ENCODE assay signal across 1 cellular context in genomic region chr2:233756429-233757081, GRCh38.
TF ChIP-seq lines count a peak whose summit lies in the region.

No MANE protein-coding gene starts in this region.

TF ChIP-seq in HepG2, 621 proteins besides CTCF, POLR2A, EP300 and RAD21 (continued from another document):
- TF ChIP-seq ARNT (IDR thresholded peaks at IDR 0.05) = peak; percentile 91
- peak; percentile 92 for TF ChIP-seq RCOR2 (CRISPR knock-in tag; IDR thresholded peaks at IDR 0.05)
- no peak for TF ChIP-seq MED13 (CRISPR knock-in tag; IDR thresholded peaks at IDR 0.05)
- TF ChIP-seq KDM5B (CRISPR knock-in tag; IDR thresholded peaks at IDR 0.05; ENCODE audit: borderline replicate concordance) = no peak
- no peak for TF ChIP-seq ZBTB40 (IDR thresholded peaks at IDR 0.05)
- peak; percentile 31; the same call in 1 of the 2 replicates for TF ChIP-seq ZBTB40 (CRISPR knock-in tag; IDR thresholded peaks at IDR 0.05)
- peak; percentile 75; the same call in 1 of the 2 replicates for TF ChIP-seq MEIS2 (CRISPR knock-in tag; IDR thresholded peaks at IDR 0.05)
- peak; percentile 82; the same call in 1 of the 2 replicates for TF ChIP-seq AKAP8 (CRISPR knock-in tag; IDR thresholded peaks at IDR 0.05)
- peak; percentile 100 for TF ChIP-seq ZNF503 (CRISPR knock-in tag; IDR thresholded peaks at IDR 0.05)
- no peak for TF ChIP-seq CENPX (CRISPR knock-in tag; IDR thresholded peaks at IDR 0.05)
- TF ChIP-seq CEBPB (IDR thresholded peaks at IDR 0.05; ENCODE audit: borderline replicate concordance, low read depth, low read length) = peak; percentile 82; the same call in 1 of the 2 replicates
- TF ChIP-seq, protein P1, sequence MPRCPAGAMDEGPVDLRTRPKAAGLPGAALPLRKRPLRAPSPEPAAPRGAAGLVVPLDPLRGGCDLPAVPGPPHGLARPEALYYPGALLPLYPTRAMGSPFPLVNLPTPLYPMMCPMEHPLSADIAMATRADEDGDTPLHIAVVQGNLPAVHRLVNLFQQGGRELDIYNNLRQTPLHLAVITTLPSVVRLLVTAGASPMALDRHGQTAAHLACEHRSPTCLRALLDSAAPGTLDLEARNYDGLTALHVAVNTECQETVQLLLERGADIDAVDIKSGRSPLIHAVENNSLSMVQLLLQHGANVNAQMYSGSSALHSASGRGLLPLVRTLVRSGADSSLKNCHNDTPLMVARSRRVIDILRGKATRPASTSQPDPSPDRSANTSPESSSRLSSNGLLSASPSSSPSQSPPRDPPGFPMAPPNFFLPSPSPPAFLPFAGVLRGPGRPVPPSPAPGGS (CRISPR knock-in tag; IDR thresholded peaks at IDR 0.05) = no peak
- peak; percentile 95 for TF ChIP-seq MED1 (CRISPR knock-in tag; IDR thresholded peaks at IDR 0.05)
- no peak for TF ChIP-seq ZNF326 (CRISPR knock-in tag; IDR thresholded peaks at IDR 0.05; ENCODE audit: borderline replicate concordance)
- no peak for TF ChIP-seq NAIF1 (CRISPR knock-in tag; IDR thresholded peaks at IDR 0.05; ENCODE audit: borderline replicate concordance)
- TF ChIP-seq, protein P2, sequence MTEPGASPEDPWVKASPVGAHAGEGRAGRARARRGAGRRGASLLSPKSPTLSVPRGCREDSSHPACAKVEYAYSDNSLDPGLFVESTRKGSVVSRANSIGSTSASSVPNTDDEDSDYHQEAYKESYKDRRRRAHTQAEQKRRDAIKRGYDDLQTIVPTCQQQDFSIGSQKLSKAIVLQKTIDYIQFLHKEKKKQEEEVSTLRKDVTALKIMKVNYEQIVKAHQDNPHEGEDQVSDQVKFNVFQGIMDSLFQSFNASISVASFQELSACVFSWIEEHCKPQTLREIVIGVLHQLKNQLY (CRISPR knock-in tag; IDR thresholded peaks at IDR 0.05) = peak; percentile 87; the same call in 1 of the 2 replicates
- no peak for TF ChIP-seq ZNF138 (CRISPR knock-in tag; IDR thresholded peaks at IDR 0.05; ENCODE audit: low read depth)
- TF ChIP-seq NR2F2 (IDR thresholded peaks at IDR 0.05; ENCODE audit: borderline replicate concordance, low read depth) = peak; percentile 100
- no peak for TF ChIP-seq PAWR (CRISPR knock-in tag; IDR thresholded peaks at IDR 0.05; ENCODE audit: borderline replicate concordance)
- TF ChIP-seq ZNF430 (CRISPR knock-in tag; IDR thresholded peaks at IDR 0.05) = peak; percentile 63; the same call in 1 of the 2 replicates
- TF ChIP-seq GFI1 (CRISPR knock-in tag; IDR thresholded peaks at IDR 0.05; ENCODE audit: borderline replicate concordance) = peak; percentile 95
- no peak for TF ChIP-seq ZNF660 (CRISPR knock-in tag; IDR thresholded peaks at IDR 0.05; ENCODE audit: borderline replicate concordance, low read depth)
- TF ChIP-seq ELF1 (CRISPR knock-in tag; IDR thresholded peaks at IDR 0.05) = peak; percentile 39; the same call in 1 of the 2 replicates
- TF ChIP-seq ZNF331 (CRISPR knock-in tag; IDR thresholded peaks at IDR 0.05) = peak; percentile 36; the same call in 1 of the 2 replicates
- TF ChIP-seq ZNF251 (CRISPR knock-in tag; IDR thresholded peaks at IDR 0.05) = no peak
- TF ChIP-seq NCOA5 (CRISPR knock-in tag; IDR thresholded peaks at IDR 0.05) = no peak
- TF ChIP-seq ZBTB20 (CRISPR knock-in tag; IDR thresholded peaks at IDR 0.05; ENCODE audit: borderline replicate concordance, low read depth) = peak; percentile 89; the same call in 1 of the 2 replicates
